19 cellular contexts compared by ENCODE assay signal in the genomic region with DNA sequence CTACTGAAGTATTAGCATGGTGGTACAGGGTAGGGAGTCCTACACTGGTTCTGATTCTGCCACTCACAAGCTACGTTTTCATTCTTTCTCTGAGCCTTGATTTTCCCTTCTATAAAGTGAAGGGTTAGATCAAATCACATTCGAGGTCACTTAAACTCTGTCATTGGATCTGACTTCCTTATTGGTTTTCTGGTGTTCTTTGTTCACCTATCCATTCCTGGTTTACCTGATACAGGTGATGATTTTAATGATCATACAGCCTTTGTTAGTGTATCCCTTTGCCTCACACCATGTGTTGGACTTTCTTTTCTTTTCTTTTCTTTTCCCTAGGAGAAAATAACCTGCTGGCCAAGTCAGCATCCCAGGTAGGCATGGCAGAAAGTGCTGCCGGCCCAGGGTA.
"Had no signal": no experiment of that assay in that cellular context is flagged by ENCODE, and none has a peak within 500 bp of the region (broad histone marks: within the 10 kb centered on the region; RNA-seq: fewer than 3 reads in every experiment).

No MANE protein-coding gene starts in this region.

- DNase-seq: activated CD4-positive, alpha-beta memory T cell treated with anti-CD3 and anti-CD28 coated beads for 36 hours; activated CD4-positive, alpha-beta T cell treated with anti-CD3 and anti-CD28 coated beads for 36 hours; activated T-cell treated with anti-CD3 and anti-CD28 coated beads for 4 hours; colonic mucosa; gastrocnemius medialis; heart left ventricle; immature natural killer cell; kidney glomerular epithelial cell; left ventricle myocardium superior; naive B cell; sigmoid colon; spleen; stimulated activated naive CD4-positive, alpha-beta T cell; upper lobe of right lung had no signal

- H3K9me3 ChIP-seq: colonic mucosa, gastrocnemius medialis, heart left ventricle, neutrophil, sigmoid colon, spleen, upper lobe of right lung had no signal

- H3K9me3 Mint-ChIP-seq: activated CD4-positive, alpha-beta memory T cell treated with anti-CD3 and anti-CD28 coated beads for 36 hours; activated T-helper 1 cell treated with anti-CD3 and anti-CD28 coated beads, Interleukin-12 subunit alpha, Interleukin-12 subunit beta, Interleukin-2, Interleukin-4 antibody, amounts not matched to agents 30 ng/mL and 10 ng/mL and 1 ng/mL, durations not matched to agents 14 hours and 24 hours and 36 hours; central memory CD8-positive, alpha-beta T cell; WTC11 had no signal

- H3K4me1 Mint-ChIP-seq: activated CD4-positive, alpha-beta T cell treated with anti-CD3 and anti-CD28 coated beads for 36 hours; central memory CD8-positive, alpha-beta T cell; naive B cell had no signal

- H3K4me1 ChIP-seq: colonic mucosa, gastrocnemius medialis, upper lobe of right lung had no signal

- H3K36me3 Mint-ChIP-seq: activated CD4-positive, alpha-beta memory T cell treated with anti-CD3 and anti-CD28 coated beads for 36 hours; immature natural killer cell; naive B cell; WTC11 had no signal

- H3K27ac Mint-ChIP-seq: activated CD4-positive, alpha-beta memory T cell treated with anti-CD3 and anti-CD28 coated beads for 36 hours; activated CD4-positive, alpha-beta T cell treated with anti-CD3 and anti-CD28 coated beads for 36 hours; activated T-helper 1 cell treated with anti-CD3 and anti-CD28 coated beads, Interleukin-12 subunit alpha, Interleukin-12 subunit beta, Interleukin-2, Interleukin-4 antibody, amounts not matched to agents 30 ng/mL and 10 ng/mL and 1 ng/mL, durations not matched to agents 14 hours and 24 hours and 36 hours; immature natural killer cell; naive B cell; WTC11 had no signal

- H3K27ac ChIP-seq: colonic mucosa, gastrocnemius medialis, heart left ventricle, neutrophil, parathyroid adenoma, sigmoid colon, spleen, upper lobe of right lung had no signal

- H3K4me3 ChIP-seq: colonic mucosa, gastrocnemius medialis, heart left ventricle, sigmoid colon, spleen, upper lobe of right lung had no signal

- H3K79me2 ChIP-seq: parathyroid adenoma had no signal

- H3K36me3 ChIP-seq: colonic mucosa, gastrocnemius medialis, heart left ventricle, neutrophil, sigmoid colon, spleen, upper lobe of right lung had no signal

- H2AFZ ChIP-seq: parathyroid adenoma had no signal

- H3K27me3 ChIP-seq: colonic mucosa, gastrocnemius medialis, heart left ventricle, neutrophil, sigmoid colon, upper lobe of right lung had no signal

- H3K9ac ChIP-seq: parathyroid adenoma had no signal

- H3K4me3 Mint-ChIP-seq: activated CD4-positive, alpha-beta memory T cell treated with anti-CD3 and anti-CD28 coated beads for 36 hours; activated CD4-positive, alpha-beta T cell treated with anti-CD3 and anti-CD28 coated beads for 36 hours; activated T-helper 1 cell treated with anti-CD3 and anti-CD28 coated beads, Interleukin-12 subunit alpha, Interleukin-12 subunit beta, Interleukin-2, Interleukin-4 antibody, amounts not matched to agents 30 ng/mL and 10 ng/mL and 1 ng/mL, durations not matched to agents 14 hours and 24 hours and 36 hours; central memory CD8-positive, alpha-beta T cell; immature natural killer cell; naive B cell; WTC11 had no signal

- ATAC-seq: activated CD4-positive, alpha-beta T cell treated with anti-CD3 and anti-CD28 coated beads for 36 hours; gastrocnemius medialis; heart left ventricle; left ventricle myocardium superior; upper lobe of right lung had no signal
